Comparison of ENCODE assay signal across 10 cellular contexts in genomic region chr6:135087403-135087802, GRCh38. TPM values are rescaled to one million over a fixed set of nuclear protein-coding genes. Genes with fewer than 3 reads are reported as not detected.
DNase-seq lines count a peak whose midpoint lies in the region; ATAC-seq, FAIRE-seq and TF ChIP-seq lines count a peak whose summit lies in the region.
"Had no signal": no experiment of that assay in that cellular context is flagged by ENCODE, and none has a peak within 500 bp of the region (broad histone marks: within the 10 kb centered on the region; RNA-seq: fewer than 3 reads in every experiment).

No MANE protein-coding gene starts in this region.

- peaks cover 50% of the 10 kb centered on the region for H3K4me1 ChIP-seq in CD4-positive, alpha-beta memory T cell (ENCODE audit: insufficient read depth, low read length)
- H3K4me1 ChIP-seq in OCI-LY3 (ENCODE audit: low read length) (peaks cover 46% of the 10 kb centered on the region), H1 (replicated peaks in 1 of 4; ENCODE audit: control insufficient read depth in 3 of 4, insufficient read depth in 4 of 4, low read length in 3 of 4) (no peaks in the 10 kb centered on the region; a peak in 2 of 7 replicates)

- peaks cover 6% of the 10 kb centered on the region; the same call in 1 of the 2 replicates for H4K20me1 ChIP-seq in OCI-LY3 (ENCODE audit: insufficient read depth, low read length)
- H4K20me1 ChIP-seq in H1 (replicated peaks in 1 of 2; ENCODE audit: control insufficient read depth in 1 of 2, insufficient read depth in 2 of 2, low read length in 2 of 2): no peaks in the 10 kb centered on the region

- no peaks in the 10 kb centered on the region for H3K79me1 ChIP-seq in H1 (ENCODE audit: low read depth, low read length)

- no peak overlapping the region for H3K56ac ChIP-seq in H1 (replicated peaks; ENCODE audit: insufficient read length, low read depth, low read length)

- peak overlapping the region; percentile 27 for H3K27ac ChIP-seq in CD4-positive, alpha-beta memory T cell (ENCODE audit: low read depth, low read length)
- H3K27ac ChIP-seq in OCI-LY3 (ENCODE audit: low read length): no peak overlapping the region
- H3K27ac ChIP-seq in H1 (ENCODE audit: low read depth, low read length): no peak overlapping the region

- H2BK5ac ChIP-seq in H1 (ENCODE audit: low read depth, low read length): no peak overlapping the region

- H3K9me3 ChIP-seq in CD4-positive, alpha-beta memory T cell (ENCODE audit: control insufficient read depth in 1 of 2, low read length in 2 of 2): no peaks in the 10 kb centered on the region
- H3K9me3 ChIP-seq in OCI-LY3 (ENCODE audit: insufficient read depth, low read length): no peaks in the 10 kb centered on the region; the same call in 1 of the 2 replicates
- H3K9me3 ChIP-seq in H1 (ENCODE audit: insufficient read depth in 2 of 2, low read depth in 1 of 2, low read length in 1 of 2): no peaks in the 10 kb centered on the region

- H3K9ac ChIP-seq in OCI-LY3 (ENCODE audit: low read length) (no peak overlapping the region), H1 (replicated peaks in 1 of 4; ENCODE audit: extremely low read depth in 1 of 4, low read depth in 3 of 4, low read length in 3 of 4) (no peak overlapping the region)

- POLR2A ChIA-PET in CD4-positive, alpha-beta memory T cell (lab: Charles Lee; ENCODE audit: partially characterized antibody): interaction anchor here (1.0 to 4.2 kb wide), 7 partner anchors 15 to 1202 kb away, joined by 3 to 46 read pairs (median 11); partner anchors contain the start of genes BCLAF1 and HBS1L
- POLR2A ChIA-PET in H1 (lab: Charles Lee; ENCODE audit: partially characterized antibody): interaction anchor here (1.3 kb wide), 1 partner anchor 33 kb away, joined by 4 read pairs; the partner anchor contains the start of gene HBS1L

- H3K4me2 ChIP-seq in OCI-LY3 (ENCODE audit: low read length): 0 out of 2 replicates have a peak overlapping the region, but pooled peaks have one; percentile 70
- H3K4me2 ChIP-seq in H1 (ENCODE audit: insufficient read depth in 1 of 2, low read depth in 2 of 2, low read length in 2 of 2): no peak overlapping the region

- no peak overlapping the region for H4K5ac ChIP-seq in H1 (ENCODE audit: insufficient read length, low read depth, low read length)

- TF ChIP-seq CTCF in OCI-LY3 (IDR thresholded peaks at IDR 0.05; ENCODE audit: low read depth, low read length) (peak; percentile 20), H1 (IDR thresholded peaks at IDR 0.05; ENCODE audit: control extremely low read depth in 1 of 3, insufficient read depth in 1 of 3, low read depth in 1 of 3, low read length in 3 of 3) (peak; percentile 21 to 46 (median 23); a peak in 3 of 4 replicates)

- intact Hi-C loops in CD4-positive, alpha-beta memory T cell (cut with micrococcal nuclease): loop anchor here (5.0 kb wide), 2 partner anchors 40 to 335 kb away; no protein-coding TSS in a partner anchor

- H3K36me3 Mint-ChIP-seq in CD4-positive, alpha-beta memory T cell: peaks cover 0 to 2% of the 10 kb centered on the region in 2 donors

- no peaks in the 10 kb centered on the region for H3K23me2 ChIP-seq in H1 (ENCODE audit: low read depth, low read length)

- no peak for FAIRE-seq in H1 (lab: Jason Lieb, UNC)

- CTCF ChIA-PET in CD4-positive, alpha-beta memory T cell (lab: Charles Lee; ENCODE audit: partially characterized antibody): interaction anchor here (0.7 to 5.7 kb wide), 17 partner anchors 8 to 96 kb away, joined by 3 to 49 read pairs (median 8); partner anchors contain the start of genes HBS1L and MYB
- CTCF ChIA-PET in H1 (lab: Charles Lee; ENCODE audit: partially characterized antibody): interaction anchor here (1.0 to 3.1 kb wide), 16 partner anchors 9 to 359 kb away, joined by 3 to 12 read pairs (median 4); partner anchors contain the start of gene HBS1L

- ATAC-seq in GM18502 (IDR thresholded peaks at IDR 0.05; ENCODE audit: poor library complexity, unreplicated experiment) (peak; percentile 12), GM19035 (IDR thresholded peaks at IDR 0.05; ENCODE audit: unreplicated experiment) (no peak), GM18517 (IDR thresholded peaks at IDR 0.05; ENCODE audit: unreplicated experiment) (no peak)

- H3K23ac ChIP-seq in H1 (ENCODE audit: insufficient read length): no peak overlapping the region

- H3K4me1 Mint-ChIP-seq in CD4-positive, alpha-beta memory T cell: peaks cover 31 to 52% (median 42%) of the 10 kb centered on the region in 4 donors

- peak overlapping the region; percentile 82 to 95 (median 91) for H3K27ac Mint-ChIP-seq in CD4-positive, alpha-beta memory T cell

- no peak overlapping the region for H3K14ac ChIP-seq in H1 (ENCODE audit: insufficient read length)

- H3K9me3 Mint-ChIP-seq in CD4-positive, alpha-beta memory T cell: peaks cover 0 to 9% (median 2%) of the 10 kb centered on the region in 8 donors

- no peak for TF ChIP-seq EP300 in H1 (IDR thresholded peaks at IDR 0.05; ENCODE audit: borderline replicate concordance in 1 of 2, low read depth in 2 of 2, low read length in 2 of 2)

- H3K18ac ChIP-seq in H1 (ENCODE audit: extremely low read depth, low read length): no peak overlapping the region

- TF ChIP-seq RAD21 in H1 (IDR thresholded peaks at IDR 0.05 in 1 of 2, conservative IDR thresholded peaks at IDR 0.05 in 1 of 2; ENCODE audit: low read depth in 2 of 2, low read length in 2 of 2): peak; percentile 9 to 41; a peak in 2 of 4 replicates

- no peak for TF ChIP-seq POLR2A in H1 (IDR thresholded peaks at IDR 0.05; ENCODE audit: control extremely low read depth in 1 of 2, low read depth in 2 of 2, low read length in 2 of 2)

- no peak overlapping the region for H2BK20ac ChIP-seq in H1 (ENCODE audit: low read length)

- peak overlapping the region in 1 of 2 donors; percentile 4 for H3K4me3 ChIP-seq in CD4-positive, alpha-beta memory T cell (ENCODE audit: low read length in 2 of 2)
- H3K4me3 ChIP-seq in OCI-LY3 (ENCODE audit: low read length) (no peak overlapping the region), H1 (ENCODE audit: extremely low read depth in 1 of 4, insufficient read depth in 2 of 4, low read depth in 3 of 4, low read length in 4 of 4) (no peak overlapping the region)

- H3K79me2 ChIP-seq in OCI-LY3 (ENCODE audit: low read length): no peaks in the 10 kb centered on the region; the same call in 1 of the 2 replicates
- no peaks in the 10 kb centered on the region for H3K79me2 ChIP-seq in H1 (ENCODE audit: control insufficient read depth in 1 of 2, insufficient read depth in 2 of 2, low read length in 2 of 2)

- H2AK5ac ChIP-seq in H1 (ENCODE audit: low read depth, low read length): no peak overlapping the region

- H4K8ac ChIP-seq in H1 (ENCODE audit: extremely low read depth, insufficient read depth, low read length): no peak overlapping the region

- no peak overlapping the region for H2BK15ac ChIP-seq in H1 (ENCODE audit: low read length)

- no peak overlapping the region for H3K4ac ChIP-seq in H1 (replicated peaks; ENCODE audit: insufficient read length, low read depth, low read length)

- 79% methylated on average over 3 of the region's 3 CpGs; no CpG with 5 or more reads in 1 of the 2 experiments for WGBS in H1 (ENCODE audit: extremely low coverage in 1 of 2, insufficient coverage in 1 of 2, insufficient read length in 1 of 2, insufficient replicate concordance in 2 of 2, low coverage in 1 of 2, low lambda C conversion rate in 2 of 2, missing lambda C conversion rate in 1 of 2), 2 experiments

- H2BK120ac ChIP-seq in H1 (replicated peaks; ENCODE audit: low read depth, low read length): no peak overlapping the region

- no peak overlapping the region for H4K91ac ChIP-seq in H1 (replicated peaks; ENCODE audit: insufficient read length, low read length)

- peak overlapping the region; percentile 39 to 81 (median 69) for H3K4me3 Mint-ChIP-seq in CD4-positive, alpha-beta memory T cell

- H3K36me3 ChIP-seq in CD4-positive, alpha-beta memory T cell (ENCODE audit: insufficient read depth, low read length): no peaks in the 10 kb centered on the region
- H3K36me3 ChIP-seq in OCI-LY3 (replicated peaks; ENCODE audit: low read depth, low read length) (peaks cover 9% of the 10 kb centered on the region), H1 (ENCODE audit: control insufficient read depth in 2 of 4, insufficient read depth in 4 of 4, low read length in 3 of 4) (no peaks in the 10 kb centered on the region)

- no peaks in the 10 kb centered on the region for H3K27me3 Mint-ChIP-seq in CD4-positive, alpha-beta memory T cell

- H2BK12ac ChIP-seq in H1 (ENCODE audit: low read depth, low read length): no peak overlapping the region

- no peaks in the 10 kb centered on the region for H3K27me3 ChIP-seq in CD4-positive, alpha-beta memory T cell (ENCODE audit: insufficient read depth, low read length)
- no peaks in the 10 kb centered on the region for H3K27me3 ChIP-seq in OCI-LY3 (ENCODE audit: low read depth, low read length)
- H3K27me3 ChIP-seq in H1 (replicated peaks in 1 of 4; ENCODE audit: control insufficient read depth in 3 of 4, extremely low read depth in 1 of 4, insufficient read depth in 3 of 4, low read length in 3 of 4): no peaks in the 10 kb centered on the region; a peak in 1 of 7 replicates

- no peak for DNase-seq in CD4-positive, alpha-beta memory T cell
- DNase-seq in H1 (ENCODE audit: low read depth in 1 of 2, low spot score in 2 of 2) (no peak), HuH-7.5 (ENCODE audit: low spot score) (no peak), NOMO-1 treated with DMSO at 0.1 percent for 48 hours (lab: John Stamatoyannopoulos, UW; ENCODE audit: unreplicated experiment) (no peak)
- DNase-seq: cortex of kidney, NCI-H146 had no signal

- H2AFZ ChIP-seq in OCI-LY3 (ENCODE audit: low read depth, low read length): no peak overlapping the region
- H2AFZ ChIP-seq in H1 (ENCODE audit: low read length): no peak overlapping the region

TF ChIP-seq in H1, 55 proteins besides CTCF, POLR2A, EP300 and RAD21 (continues in another document):
- TF ChIP-seq RFX5 (IDR thresholded peaks at IDR 0.05; ENCODE audit: borderline replicate concordance, low read depth, low read length): no peak

RNA-seq across cellular contexts. Expression of gene HBS1L, which starts 32.8 kb away (rescaled TPM):
- 10 to 100 TPM; 63.8 to 69.9 TPM for total RNA-seq in CD4-positive, alpha-beta memory T cell
- polyA plus RNA-seq in CD4-positive, alpha-beta memory T cell: 10 to 100 TPM; 49.0 to 59.5 TPM
- total RNA-seq in H1 (2021; fragmentation: NEBNext Ultra II Directional; extraction: Animal tissue kit (Norgen Biotek cat#: 25700)): 96.2 and 97.1 TPM in 2 replicates
- polyA plus RNA-seq in H1 (2011; rRNA removed): 18.7 and 28.1 TPM in 2 replicates
- polyA plus RNA-seq in H1 (2011; cell fraction: cytosol; rRNA removed): 42.2 TPM
- polyA plus RNA-seq in H1 (2011; cell fraction: nucleus; rRNA removed): 17.3 TPM
- polyA plus RNA-seq in H1 (2012, experiment 1 of 2): 71.3 to 94.0 TPM (median 77.4 TPM) in 4 replicates
- 5.4 TPM for polyA plus RNA-seq in H1 (2012, experiment 2 of 2)
- polyA plus RNA-seq in H1 (2013, experiment 1 of 2): 50.0 TPM
- 49.0 TPM for polyA plus RNA-seq in H1 (2013, experiment 2 of 2)
- polyA minus RNA-seq in H1 (2011; rRNA and poly(A)+ RNA removed): 74.1 and 113 TPM in 2 replicates
- 62.8 TPM for polyA minus RNA-seq in H1 (2011; cell fraction: cytosol; rRNA and poly(A)+ RNA removed)
- polyA minus RNA-seq in H1 (2011; cell fraction: nucleus; rRNA and poly(A)+ RNA removed): 66.3 TPM
